1 cellular context compared by ENCODE assay signal in genomic region chr14:61575126-61575525, GRCh38.
TF ChIP-seq lines count a peak whose summit lies in the region.

No MANE protein-coding gene starts in this region.

TF ChIP-seq in IMR-90, 13 proteins besides CTCF, POLR2A, EP300 and RAD21:
- no peak for TF ChIP-seq RFX5 (IDR thresholded peaks at IDR 0.05; ENCODE audit: low read depth, low read length)
- no peak for TF ChIP-seq FOS (IDR thresholded peaks at IDR 0.05; ENCODE audit: low read depth, low read length)
- no peak for TF ChIP-seq CHD1 (IDR thresholded peaks at IDR 0.05; ENCODE audit: low read depth, low read length)
- TF ChIP-seq NFE2L2 (IDR thresholded peaks at IDR 0.05; ENCODE audit: low read depth, low read length): no peak
- TF ChIP-seq RCOR1 (IDR thresholded peaks at IDR 0.05; ENCODE audit: insufficient replicate concordance, low read length): no peak
- TF ChIP-seq MXI1 (IDR thresholded peaks at IDR 0.05; ENCODE audit: borderline replicate concordance, low read depth, low read length): no peak
- TF ChIP-seq MAFK (IDR thresholded peaks at IDR 0.05; ENCODE audit: low read depth, low read length): no peak
- no peak for TF ChIP-seq SMC3 (IDR thresholded peaks at IDR 0.05; ENCODE audit: low read depth, low read length)
- TF ChIP-seq USF2 (IDR thresholded peaks at IDR 0.05; ENCODE audit: low read depth, low read length): no peak
- TF ChIP-seq CEBPB (IDR thresholded peaks at IDR 0.05; ENCODE audit: low read depth, low read length): no peak
- TF ChIP-seq BHLHE40 (IDR thresholded peaks at IDR 0.05; ENCODE audit: low read depth, low read length): no peak
- TF ChIP-seq MAZ (IDR thresholded peaks at IDR 0.05; ENCODE audit: borderline replicate concordance, low read depth, low read length): no peak
- TF ChIP-seq, protein P1, sequence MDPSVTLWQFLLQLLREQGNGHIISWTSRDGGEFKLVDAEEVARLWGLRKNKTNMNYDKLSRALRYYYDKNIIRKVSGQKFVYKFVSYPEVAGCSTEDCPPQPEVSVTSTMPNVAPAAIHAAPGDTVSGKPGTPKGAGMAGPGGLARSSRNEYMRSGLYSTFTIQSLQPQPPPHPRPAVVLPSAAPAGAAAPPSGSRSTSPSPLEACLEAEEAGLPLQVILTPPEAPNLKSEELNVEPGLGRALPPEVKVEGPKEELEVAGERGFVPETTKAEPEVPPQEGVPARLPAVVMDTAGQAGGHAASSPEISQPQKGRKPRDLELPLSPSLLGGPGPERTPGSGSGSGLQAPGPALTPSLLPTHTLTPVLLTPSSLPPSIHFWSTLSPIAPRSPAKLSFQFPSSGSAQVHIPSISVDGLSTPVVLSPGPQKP (IDR thresholded peaks at IDR 0.05; ENCODE audit: borderline replicate concordance, low read depth, low read length): no peak
